ENCODE assay signal across 9 cellular contexts in the genomic region with DNA sequence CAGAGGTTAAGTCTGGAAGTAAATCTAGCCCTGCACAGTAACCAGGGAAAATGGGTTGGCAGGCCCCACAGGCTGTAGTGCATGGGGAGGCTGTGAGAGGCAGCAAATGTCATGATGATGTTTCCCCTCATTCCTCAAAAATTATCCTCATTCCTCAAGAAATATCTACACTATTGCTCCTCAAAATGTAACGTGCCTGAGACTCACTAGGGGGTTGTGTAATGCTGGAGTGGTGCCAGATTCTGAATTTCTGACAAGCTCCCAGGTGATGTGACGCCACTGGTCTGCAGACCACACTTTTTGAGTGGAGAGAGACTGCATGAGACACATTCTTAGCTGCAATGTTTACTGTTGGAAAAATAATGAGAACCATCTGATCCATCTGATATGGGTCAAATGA. TPM values are rescaled to one million over a fixed set of nuclear protein-coding genes. Genes with fewer than 3 reads are reported as not detected.
DNase-seq lines count a peak whose midpoint lies in the region; ATAC-seq and TF ChIP-seq lines count a peak whose summit lies in the region.
"Had no signal": no experiment of that assay in that cellular context is flagged by ENCODE, and none has a peak within 500 bp of the region (broad histone marks: within the 10 kb centered on the region; RNA-seq: fewer than 3 reads in every experiment).

No MANE protein-coding gene starts in this region.

- H3K4me3 ChIP-seq in AG04449 (ENCODE audit: low read depth, low read length) (no peak overlapping the region), hepatocyte (no peak overlapping the region)

- no peak overlapping the region for H3K27ac Mint-ChIP-seq in activated T-helper 1 cell treated with anti-CD3 and anti-CD28 coated beads, Interleukin-12 subunit alpha, Interleukin-12 subunit beta, Interleukin-2, Interleukin-4 antibody, amounts not matched to agents 30 ng/mL and 10 ng/mL and 1 ng/mL, durations not matched to agents 14 hours and 24 hours and 36 hours

- POLR2A ChIA-PET in AG04449 (lab: Yijun Ruan, JAX), result no interaction called here

- DNase-seq in AG04449 (ENCODE audit: low read depth, low spot score) (peak; percentile 14), COLO668 (lab: John Stamatoyannopoulos, UW; ENCODE audit: unreplicated experiment) (peak; percentile 2), hepatocyte (ENCODE audit: low spot score) (no peak), NCI-H1105 treated with DMSO at 0.1 percent for 48 hours (lab: John Stamatoyannopoulos, UW) (no peak), cerebellar cortex (ENCODE audit: low spot score) (no peak)
- no peak for DNase-seq in activated T-helper 1 cell treated with anti-CD3 and anti-CD28 coated beads, Interleukin-12 subunit alpha, Interleukin-12 subunit beta, Interleukin-2, Interleukin-4 antibody, amounts not matched to agents 30 ng/mL and 10 ng/mL and 1 ng/mL, durations not matched to agents 14 hours and 24 hours and 36 hours (ENCODE audit: low spot score)
- DNase-seq in activated CD4-positive, alpha-beta T cell treated with anti-CD3 and anti-CD28 coated beads, Interleukin-2, amount 50 U/mL, for 48 hours, result no peak

- H3K9me3 Mint-ChIP-seq in activated T-helper 1 cell treated with anti-CD3 and anti-CD28 coated beads, Interleukin-12 subunit alpha, Interleukin-12 subunit beta, Interleukin-2, Interleukin-4 antibody, amounts not matched to agents 30 ng/mL and 10 ng/mL and 1 ng/mL, durations not matched to agents 14 hours and 24 hours and 36 hours, result peaks cover 4% of the 10 kb centered on the region

- WGBS in hepatocyte (ENCODE audit: low lambda C conversion rate, missing lambda C conversion rate), result 57% methylated on average over 2 of the region's 2 CpGs

- intact Hi-C loops in activated T-helper 1 cell treated with anti-CD3 and anti-CD28 coated beads, Interleukin-12 subunit alpha, Interleukin-12 subunit beta, Interleukin-2, Interleukin-4 antibody, amounts not matched to agents 30 ng/mL and 10 ng/mL and 1 ng/mL, durations not matched to agents 14 hours and 24 hours and 36 hours (cut with micrococcal nuclease), result no loop called here

- H3K27ac ChIP-seq in hepatocyte, result no peak overlapping the region

- TF ChIP-seq CTCF in AG04449 (IDR thresholded peaks at IDR 0.05; ENCODE audit: insufficient read depth, low read length, missing control alignments), result no peak
- TF ChIP-seq CTCF in hepatocyte (IDR thresholded peaks at IDR 0.05; ENCODE audit: poor library complexity), result no peak

- H4K20me1 ChIP-seq in hepatocyte (ENCODE audit: insufficient read depth, poor library complexity, severe bottlenecking), result no peaks in the 10 kb centered on the region

- H3K27me3 Mint-ChIP-seq in activated T-helper 1 cell treated with anti-CD3 and anti-CD28 coated beads, Interleukin-12 subunit alpha, Interleukin-12 subunit beta, Interleukin-2, Interleukin-4 antibody, amounts not matched to agents 30 ng/mL and 10 ng/mL and 1 ng/mL, durations not matched to agents 14 hours and 24 hours and 36 hours (ENCODE audit: insufficient read depth), result peaks cover 56% of the 10 kb centered on the region

- H3K79me2 ChIP-seq in hepatocyte, result no peaks in the 10 kb centered on the region

- CTCF ChIA-PET in AG04449 (lab: Yijun Ruan, JAX), result interaction anchor here (1.0 to 1.8 kb wide), 3 partner anchors 12 to 74 kb away, joined by 4 to 9 read pairs (median 5); no protein-coding TSS in a partner anchor

- H3K4me1 Mint-ChIP-seq in activated T-helper 1 cell treated with anti-CD3 and anti-CD28 coated beads, Interleukin-12 subunit alpha, Interleukin-12 subunit beta, Interleukin-2, Interleukin-4 antibody, amounts not matched to agents 30 ng/mL and 10 ng/mL and 1 ng/mL, durations not matched to agents 14 hours and 24 hours and 36 hours (ENCODE audit: low read depth), result peaks cover 16% of the 10 kb centered on the region

- no peaks in the 10 kb centered on the region for H3K9me2 ChIP-seq in hepatocyte (replicated peaks; ENCODE audit: insufficient read depth)

- no peaks in the 10 kb centered on the region for H3K27me3 ChIP-seq in hepatocyte

- peaks cover 7% of the 10 kb centered on the region for H3K4me1 ChIP-seq in hepatocyte (ENCODE audit: insufficient read depth)

- H3K36me3 ChIP-seq in hepatocyte (replicated peaks; ENCODE audit: insufficient read depth, low read depth), result no peaks in the 10 kb centered on the region

- H3K36me3 Mint-ChIP-seq in activated T-helper 1 cell treated with anti-CD3 and anti-CD28 coated beads, Interleukin-12 subunit alpha, Interleukin-12 subunit beta, Interleukin-2, Interleukin-4 antibody, amounts not matched to agents 30 ng/mL and 10 ng/mL and 1 ng/mL, durations not matched to agents 14 hours and 24 hours and 36 hours (ENCODE audit: low read depth), result peaks cover 2% of the 10 kb centered on the region

- H3K9me3 ChIP-seq in hepatocyte (ENCODE audit: low read depth), result no peaks in the 10 kb centered on the region

- H3K4me2 ChIP-seq in hepatocyte, result peak overlapping the region; percentile 99

- ATAC-seq in HG02870 (IDR thresholded peaks at IDR 0.05; ENCODE audit: unreplicated experiment), result no peak

- H3K4me3 Mint-ChIP-seq in activated T-helper 1 cell treated with anti-CD3 and anti-CD28 coated beads, Interleukin-12 subunit alpha, Interleukin-12 subunit beta, Interleukin-2, Interleukin-4 antibody, amounts not matched to agents 30 ng/mL and 10 ng/mL and 1 ng/mL, durations not matched to agents 14 hours and 24 hours and 36 hours, result peak overlapping the region; percentile 79

- H2AFZ ChIP-seq in hepatocyte, result no peak overlapping the region

RNA-seq across cellular contexts. Expression of gene MPP3, which starts 1.2 kb away (rescaled TPM):
- 0.22 and 0.47 TPM in 2 replicates for total RNA-seq in activated T-helper 1 cell treated with anti-CD3 and anti-CD28 coated beads, Interleukin-12 subunit alpha, Interleukin-12 subunit beta, Interleukin-2, Interleukin-4 antibody, amounts not matched to agents 30 ng/mL and 10 ng/mL and 1 ng/mL, durations not matched to agents 14 hours and 24 hours and 36 hours
- 2.1 and 3.2 TPM in 2 replicates for total RNA-seq in hepatocyte
- 5.1 and 10.9 TPM in 2 replicates for polyA plus RNA-seq in hepatocyte

RNA-seq across cellular contexts. Expression of gene CD300LG, which starts 12.9 kb away (rescaled TPM):
- not detected in 2 replicates for total RNA-seq in activated T-helper 1 cell treated with anti-CD3 and anti-CD28 coated beads, Interleukin-12 subunit alpha, Interleukin-12 subunit beta, Interleukin-2, Interleukin-4 antibody, amounts not matched to agents 30 ng/mL and 10 ng/mL and 1 ng/mL, durations not matched to agents 14 hours and 24 hours and 36 hours
- total RNA-seq in hepatocyte, result not detected in 2 replicates
- polyA plus RNA-seq in hepatocyte, result not detected in 2 replicates
- total RNA-seq: activated CD8-positive, alpha-beta memory T cell treated with anti-CD3 and anti-CD28 coated beads for 36 hours had no signal

RNA-seq across cellular contexts. Expression of gene CFAP97D1, which starts 53.9 kb away (rescaled TPM):
- not detected in 2 replicates for total RNA-seq in activated T-helper 1 cell treated with anti-CD3 and anti-CD28 coated beads, Interleukin-12 subunit alpha, Interleukin-12 subunit beta, Interleukin-2, Interleukin-4 antibody, amounts not matched to agents 30 ng/mL and 10 ng/mL and 1 ng/mL, durations not matched to agents 14 hours and 24 hours and 36 hours
- 0.10 TPM in 1 of 2 replicates, not detected in the other for total RNA-seq in hepatocyte
- polyA plus RNA-seq in hepatocyte, result not detected in 2 replicates
- total RNA-seq: activated CD8-positive, alpha-beta memory T cell treated with anti-CD3 and anti-CD28 coated beads for 36 hours had no signal

RNA-seq across cellular contexts. Expression of gene DUSP3, which starts 55.3 kb away (rescaled TPM):
- total RNA-seq in activated T-helper 1 cell treated with anti-CD3 and anti-CD28 coated beads, Interleukin-12 subunit alpha, Interleukin-12 subunit beta, Interleukin-2, Interleukin-4 antibody, amounts not matched to agents 30 ng/mL and 10 ng/mL and 1 ng/mL, durations not matched to agents 14 hours and 24 hours and 36 hours, result 11.7 and 12.0 TPM in 2 replicates
- total RNA-seq in hepatocyte, result 76.8 and 79.3 TPM in 2 replicates
- polyA plus RNA-seq in hepatocyte, result 65.5 and 73.8 TPM in 2 replicates

Comparison
In these comparisons a context has a peak if more than half of its experiments do, and no peak if none do; other contexts are left out.
1. DNase-seq: peak in AG04449 (single experiment) and COLO668 (single experiment); none in activated T-helper 1 cell treated with anti-CD3 and anti-CD28 coated beads, Interleukin-12 subunit alpha, Interleukin-12 subunit beta, Interleukin-2, Interleukin-4 antibody, amounts not matched to agents 30 ng/mL and 10 ng/mL and 1 ng/mL, durations not matched to agents 14 hours and 24 hours and 36 hours (single experiment), hepatocyte (single experiment), NCI-H1105 treated with DMSO at 0.1 percent for 48 hours (single experiment), cerebellar cortex (single experiment) and activated CD4-positive, alpha-beta T cell treated with anti-CD3 and anti-CD28 coated beads, Interleukin-2, amount 50 U/mL, for 48 hours (0 of 2).